In the genomic region with DNA sequence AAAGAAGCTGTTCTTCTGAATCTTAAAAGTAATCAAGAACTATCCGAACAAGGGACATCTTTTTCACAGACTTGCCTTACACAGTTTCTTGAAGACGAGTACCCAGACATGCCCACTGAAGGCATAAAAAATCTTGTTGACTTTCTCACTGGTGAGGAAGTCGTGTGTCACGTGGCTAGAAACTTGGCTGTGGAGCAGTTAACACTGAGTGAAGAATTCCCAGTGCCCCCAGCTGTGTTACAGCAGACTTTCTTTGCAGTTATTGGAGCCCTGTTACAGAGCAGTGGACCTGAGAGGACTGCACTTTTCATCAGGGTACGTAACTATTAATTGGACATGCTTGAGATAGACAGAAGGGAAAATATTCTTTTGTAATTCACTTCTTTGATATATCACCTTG, we compare ENCODE assay signal across 8 cellular contexts. TPM values are rescaled to one million over a fixed set of nuclear protein-coding genes. Genes with fewer than 3 reads are reported as not detected.
DNase-seq lines count a peak whose midpoint lies in the region; ATAC-seq, FAIRE-seq and TF ChIP-seq lines count a peak whose summit lies in the region.
"Had no signal": no experiment of that assay in that cellular context is flagged by ENCODE, and none has a peak within 500 bp of the region (broad histone marks: within the 10 kb centered on the region; RNA-seq: fewer than 3 reads in every experiment).

No MANE protein-coding gene starts in this region.

- H3K4me1 ChIP-seq in PC-9 (replicated peaks; ENCODE audit: insufficient read depth) (peaks cover 37% of the 10 kb centered on the region), endothelial cell of umbilical vein (ENCODE audit: control insufficient read depth, extremely low read depth, insufficient read depth, low read length) (peaks cover 38% of the 10 kb centered on the region), pancreas (peaks cover 26 to 57% (median 43%) of the 10 kb centered on the region in 3 donors)

- peak overlapping the region; percentile 93; the same call in 1 of the 2 replicates for H3K4me2 ChIP-seq in PC-9
- H3K4me2 ChIP-seq in endothelial cell of umbilical vein (ENCODE audit: insufficient read depth, low read length), result peak overlapping the region; percentile 99

- TF ChIP-seq POLR2A in endothelial cell of umbilical vein (IDR thresholded peaks at IDR 0.05; ENCODE audit: low read depth, low read length), result no peak

- CTCF ChIA-PET in PC-9 (lab: Charles Lee) (interaction anchor here (2.9 kb wide), 1 partner anchor 10 kb away, joined by 7 read pairs; no protein-coding TSS in a partner anchor), endothelial cell of umbilical vein (lab: Charles Lee) (interaction anchor here (1.0 to 1.3 kb wide), 2 partner anchors 10 to 325 kb away, joined by 3 to 10 read pairs; no protein-coding TSS in a partner anchor)

- no peaks in the 10 kb centered on the region for H3K9me3 ChIP-seq in PC-9 (ENCODE audit: insufficient read depth, low read depth)
- no peaks in the 10 kb centered on the region for H3K9me3 ChIP-seq in endothelial cell of umbilical vein (replicated peaks; ENCODE audit: control insufficient read depth, insufficient read depth, low read length)
- H3K9me3 ChIP-seq in pancreas, result no peaks in the 10 kb centered on the region

- DNase-seq in PC-9 (no peak), endothelial cell of umbilical vein (ENCODE audit: low read depth, low spot score) (peak; percentile 82), pancreas (peak in 3 of 6 donors; percentile 33 to 59 (median 40)), SKM-1 (lab: John Stamatoyannopoulos, UW; ENCODE audit: unreplicated experiment) (no peak)
- DNase-seq: NCI-H526 treated with DMSO at 0.1 percent for 48 hours had no signal

- no peak for TF ChIP-seq CTCF in PC-9 (conservative IDR thresholded peaks at IDR 0.05)
- TF ChIP-seq CTCF in endothelial cell of umbilical vein (IDR thresholded peaks at IDR 0.05; ENCODE audit: extremely low read depth in 1 of 2, insufficient read depth in 1 of 2, low read depth in 1 of 2, low read length in 2 of 2), result no peak
- no peak for TF ChIP-seq CTCF in pancreas (IDR thresholded peaks at IDR 0.05)

- H3K27me3 ChIP-seq in PC-9 (ENCODE audit: insufficient read depth, low read depth) (no peaks in the 10 kb centered on the region), endothelial cell of umbilical vein (ENCODE audit: control insufficient read depth in 2 of 2, insufficient read depth in 2 of 2, low read length in 2 of 2) (no peaks in the 10 kb centered on the region), pancreas (no peaks in the 10 kb centered on the region)

- H3K79me2 ChIP-seq in PC-9 (ENCODE audit: low read depth) (peaks cover 70% of the 10 kb centered on the region), endothelial cell of umbilical vein (ENCODE audit: control insufficient read depth, insufficient read depth, low read length) (peaks cover 63% of the 10 kb centered on the region)

- peaks cover 18% of the 10 kb centered on the region; the same call in 1 of the 2 replicates for H3F3A ChIP-seq in PC-9 (ENCODE audit: insufficient read depth, low read depth)

- H2AFZ ChIP-seq in PC-9 (no peak overlapping the region), endothelial cell of umbilical vein (ENCODE audit: low read depth, low read length) (no peak overlapping the region)

- BruUV-seq in PC-9 (replicated peaks; lab: Mats Ljungman, UMichigan) (no TSS peak), endothelial cell of umbilical vein (replicated peaks; lab: Mats Ljungman, UMichigan) (no TSS peak)

- POLR2A ChIA-PET in PC-9 (lab: Charles Lee; ENCODE audit: unreplicated experiment), result interaction anchor here (0.6 kb wide), 2 partner anchors 19 to 58 kb away, joined by 3 to 4 read pairs; no protein-coding TSS in a partner anchor
- POLR2A ChIA-PET in endothelial cell of umbilical vein (lab: Charles Lee), result no interaction called here

- FAIRE-seq in endothelial cell of umbilical vein (lab: Jason Lieb, UNC) (peak; percentile 79), pancreas (lab: Jason Lieb, UNC) (no peak)

- dilution Hi-C loops in endothelial cell of umbilical vein (cut with MboI; ENCODE audit: extremely low pct_ligation_motif_present, low sequenced_read_pairs), result no loop called here

- ATAC-seq in pancreas, result peak; percentile 32 to 48 (median 46)
- ATAC-seq in GM21576 (IDR thresholded peaks at IDR 0.05; ENCODE audit: unreplicated experiment), result no peak
- ATAC-seq in GM18502 (IDR thresholded peaks at IDR 0.05; ENCODE audit: poor library complexity, unreplicated experiment), result no peak

- H3K27ac ChIP-seq in PC-9 (no peak overlapping the region), endothelial cell of umbilical vein (ENCODE audit: insufficient read depth, low read depth, low read length) (no peak overlapping the region), pancreas (peak overlapping the region in 1 of 4 donors; percentile 10)

- H3K9ac ChIP-seq in endothelial cell of umbilical vein (replicated peaks; ENCODE audit: extremely low read depth, insufficient read depth, low read length), result no peak overlapping the region

- no peaks in the 10 kb centered on the region for H3K9me1 ChIP-seq in endothelial cell of umbilical vein (replicated peaks; ENCODE audit: control insufficient read depth, extremely low read depth, insufficient read depth, low read length)

- no peaks in the 10 kb centered on the region for H3K9me2 ChIP-seq in PC-9 (ENCODE audit: insufficient read depth)

- H4K20me1 ChIP-seq in PC-9 (ENCODE audit: insufficient read depth) (peaks cover 16% of the 10 kb centered on the region), endothelial cell of umbilical vein (replicated peaks; ENCODE audit: control insufficient read depth, extremely low read depth, insufficient read depth, low read length) (no peaks in the 10 kb centered on the region)

- 23% methylated on average over 5 of the region's 5 CpGs for WGBS in pancreas, 2 donors

- H3K4me3 ChIP-seq in GM08714 (ENCODE audit: low read length) (peak overlapping the region; percentile 36; the same call in 1 of the 2 replicates), PC-9 (no peak overlapping the region; the same call in 1 of the 2 replicates), endothelial cell of umbilical vein (replicated peaks in 1 of 3; ENCODE audit: insufficient read depth in 1 of 3, low read depth in 1 of 3, low read length in 3 of 3) (no peak overlapping the region), pancreas (no peak overlapping the region)

- intact Hi-C loops in PC-9 (cut with micrococcal nuclease; ENCODE audit: unreplicated experiment) (loop anchor here (5.0 to 10.0 kb wide), 5 partner anchors 177 to 1255 kb away; no protein-coding TSS in a partner anchor), endothelial cell of umbilical vein (cut with micrococcal nuclease) (loop anchor here (5.0 to 10.0 kb wide), 2 partner anchors 183 to 235 kb away; no protein-coding TSS in a partner anchor), pancreas (cut with DNase I) (no loop called here)

- H3K36me3 ChIP-seq in PC-9 (ENCODE audit: low read depth) (peaks cover 41% of the 10 kb centered on the region), endothelial cell of umbilical vein (ENCODE audit: control insufficient read depth in 2 of 2, extremely low read depth in 1 of 2, insufficient read depth in 2 of 2, low read length in 2 of 2) (peaks cover 8 to 11% of the 10 kb centered on the region in 2 experiments), pancreas (peaks cover 0 to 5% (median 4%) of the 10 kb centered on the region in 3 donors)

TF ChIP-seq in endothelial cell of umbilical vein, 7 proteins besides CTCF, POLR2A, EP300 and RAD21:
- TF ChIP-seq POLR2AphosphoS5 (IDR thresholded peaks at IDR 0.05; ENCODE audit: insufficient read depth, low read depth, low read length) (no peak), GATA2 (IDR thresholded peaks at IDR 0.05; ENCODE audit: insufficient read depth, insufficient read length, low read depth, low read length) (no peak), JUN (IDR thresholded peaks at IDR 0.05; ENCODE audit: borderline replicate concordance, insufficient read depth, insufficient read length, low read depth) (no peak), MYC (IDR thresholded peaks at IDR 0.05; ENCODE audit: low read depth, low read length) (no peak), FOS (IDR thresholded peaks at IDR 0.05; ENCODE audit: borderline replicate concordance, insufficient read depth, low read length) (no peak), EZH2 (IDR thresholded peaks at IDR 0.05; ENCODE audit: borderline replicate concordance, low read depth, low read length, severe bottlenecking) (no peak)
- TF ChIP-seq, protein P1, sequence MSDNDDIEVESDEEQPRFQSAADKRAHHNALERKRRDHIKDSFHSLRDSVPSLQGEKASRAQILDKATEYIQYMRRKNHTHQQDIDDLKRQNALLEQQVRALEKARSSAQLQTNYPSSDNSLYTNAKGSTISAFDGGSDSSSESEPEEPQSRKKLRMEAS (IDR thresholded peaks at IDR 0.05; ENCODE audit: insufficient read depth, insufficient read length), result peak; percentile 57

RNA-seq across cellular contexts. Expression of a gene that starts 2.4 kb away (rescaled TPM):
- total RNA-seq in PC-9 (2021), result 66.4 and 76.6 TPM in 2 replicates
- total RNA-seq in endothelial cell of umbilical vein, result 27.7 and 31.5 TPM in 2 replicates
- polyA plus RNA-seq in endothelial cell of umbilical vein, result 17.1 and 19.2 TPM in 2 replicates
- 19.0 and 19.7 TPM in 2 replicates for polyA plus RNA-seq in endothelial cell of umbilical vein (2011; cell fraction: cytosol; rRNA removed)
- polyA plus RNA-seq in endothelial cell of umbilical vein (2011; cell fraction: nucleus; rRNA removed), result 9.5 and 10.3 TPM in 2 replicates
- 24.2 and 27.9 TPM in 2 replicates for polyA plus RNA-seq in endothelial cell of umbilical vein (2012)
- 6.6 and 6.7 TPM in 2 replicates for polyA minus RNA-seq in endothelial cell of umbilical vein
- polyA minus RNA-seq in endothelial cell of umbilical vein (2011; cell fraction: cytosol; rRNA and poly(A)+ RNA removed), result 14.2 TPM
- polyA minus RNA-seq in endothelial cell of umbilical vein (2011; cell fraction: nucleus; rRNA and poly(A)+ RNA removed), result 6.2 and 8.1 TPM in 2 replicates
- 10 to 100 TPM in 3 of 6 donors, 1 to 10 TPM in 3; 6.8 to 11.5 (median 9.6) TPM for total RNA-seq in pancreas
- 10 to 100 TPM in 1 of 2 donors, 1 to 10 TPM in 1; 5.9 to 12.7 TPM for polyA plus RNA-seq in pancreas

RNA-seq across cellular contexts. Expression of a gene that starts 14.6 kb away (rescaled TPM):
- total RNA-seq in PC-9 (2021) (81.9 and 84.4 TPM in 2 replicates), endothelial cell of umbilical vein (66.0 and 68.7 TPM in 2 replicates), pancreas (10 to 100 TPM; 13.5 to 25.9 (median 17.1) TPM)
- polyA plus RNA-seq in endothelial cell of umbilical vein (48.9 and 54.7 TPM in 2 replicates), pancreas (1 to 10 TPM; 5.5 to 8.2 TPM)
- 34.6 and 37.4 TPM in 2 replicates for polyA plus RNA-seq in endothelial cell of umbilical vein (2011; cell fraction: cytosol; rRNA removed)
- 134 and 138 TPM in 2 replicates for polyA plus RNA-seq in endothelial cell of umbilical vein (2011; cell fraction: nucleus; rRNA removed)
- polyA plus RNA-seq in endothelial cell of umbilical vein (2012), result 65.7 and 67.9 TPM in 2 replicates
- polyA minus RNA-seq in endothelial cell of umbilical vein, result 390 and 408 TPM in 2 replicates
- 12.9 TPM for polyA minus RNA-seq in endothelial cell of umbilical vein (2011; cell fraction: cytosol; rRNA and poly(A)+ RNA removed)
- polyA minus RNA-seq in endothelial cell of umbilical vein (2011; cell fraction: nucleus; rRNA and poly(A)+ RNA removed), result 164 and 166 TPM in 2 replicates

Comparison
In these comparisons a context has a peak if more than half of its experiments do, and no peak if none do; other contexts are left out.
1. ATAC-seq: peak in pancreas (4 of 4); none in GM21576 (single experiment) and GM18502 (single experiment).
2. intact Hi-C loops: an anchor here in PC-9 (5.0 to 10.0 kb wide) and endothelial cell of umbilical vein (5.0 to 10.0 kb wide); none called in pancreas.